In the genomic region with DNA sequence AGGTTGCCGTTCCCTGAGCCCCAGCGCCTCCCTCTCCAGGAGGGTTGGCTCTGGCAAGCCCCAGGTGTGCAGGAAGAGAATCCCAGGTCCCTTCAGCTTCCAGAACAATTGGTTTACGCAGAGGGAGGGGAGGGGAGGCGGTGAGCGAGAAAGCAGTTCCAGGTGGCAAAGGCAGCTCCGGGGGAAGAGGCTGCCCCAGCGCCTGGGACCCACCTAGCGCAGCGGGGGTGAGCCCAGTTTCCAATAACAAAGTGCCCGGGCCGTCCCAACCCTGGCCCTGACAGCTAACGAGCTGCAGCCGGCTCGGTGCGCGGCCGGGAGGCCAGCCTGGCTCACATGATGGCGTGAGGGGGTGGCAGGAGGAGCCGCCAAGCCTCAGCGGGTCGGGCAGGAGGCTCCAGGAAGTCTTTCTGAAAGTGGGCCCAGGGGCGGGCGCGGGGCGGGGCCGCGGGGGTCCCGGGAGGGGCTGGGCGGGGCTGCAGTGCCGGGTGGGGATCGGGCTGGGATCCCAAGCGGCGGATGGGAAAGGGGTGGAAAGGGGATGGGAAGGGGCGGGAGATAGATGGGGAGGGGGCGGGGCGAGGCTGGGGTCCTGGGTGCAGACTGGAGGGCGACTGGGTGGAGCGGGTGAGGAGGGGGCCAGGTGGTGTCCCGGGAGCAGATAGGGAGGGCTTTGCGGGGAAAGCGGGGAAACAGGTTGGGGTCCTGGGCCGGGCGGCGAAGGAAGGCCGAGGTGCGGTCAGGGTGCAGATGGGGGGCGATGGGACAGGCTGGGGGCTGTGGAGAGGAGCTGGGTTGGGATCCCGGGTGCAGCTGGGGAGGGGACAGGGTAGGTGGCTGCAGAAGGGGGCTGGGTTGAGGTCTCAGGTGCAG, we compare ENCODE assay signal across 2 cellular contexts.
TF ChIP-seq lines count a peak whose summit lies in the region.

No MANE protein-coding gene starts in this region.

TF ChIP-seq in SK-N-SH, 30 proteins besides CTCF, POLR2A, EP300 and RAD21:
- peak; percentile 27; the same call in 1 of the 2 replicates for TF ChIP-seq POLR2AphosphoS5 (IDR thresholded peaks at IDR 0.05; ENCODE audit: low read depth, low read length)
- TF ChIP-seq, protein P1, sequence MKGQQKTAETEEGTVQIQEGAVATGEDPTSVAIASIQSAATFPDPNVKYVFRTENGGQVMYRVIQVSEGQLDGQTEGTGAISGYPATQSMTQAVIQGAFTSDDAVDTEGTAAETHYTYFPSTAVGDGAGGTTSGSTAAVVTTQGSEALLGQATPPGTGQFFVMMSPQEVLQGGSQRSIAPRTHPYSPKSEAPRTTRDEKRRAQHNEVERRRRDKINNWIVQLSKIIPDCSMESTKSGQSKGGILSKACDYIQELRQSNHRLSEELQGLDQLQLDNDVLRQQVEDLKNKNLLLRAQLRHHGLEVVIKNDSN (IDR thresholded peaks at IDR 0.05; ENCODE audit: borderline replicate concordance, low read depth): no peak

TF ChIP-seq in HepG2, 621 proteins besides CTCF, POLR2A, EP300 and RAD21:
- TF ChIP-seq AGO2 (optimal IDR thresholded peaks at IDR 0.05; ENCODE audit: low read depth, low read length) (peak; percentile 90), RBFOX2 (IDR thresholded peaks at IDR 0.05; ENCODE audit: low read depth, low read length) (peak; percentile 46; the same call in 1 of the 2 replicates), HNRNPK (IDR thresholded peaks at IDR 0.05; ENCODE audit: low read depth, low read length, poor library complexity, severe bottlenecking) (peak; percentile 66), HOXA9 (CRISPR knock-in tag; IDR thresholded peaks at IDR 0.05; ENCODE audit: borderline replicate concordance) (no peak)
